29 cellular contexts compared by ENCODE assay signal in the genomic region with DNA sequence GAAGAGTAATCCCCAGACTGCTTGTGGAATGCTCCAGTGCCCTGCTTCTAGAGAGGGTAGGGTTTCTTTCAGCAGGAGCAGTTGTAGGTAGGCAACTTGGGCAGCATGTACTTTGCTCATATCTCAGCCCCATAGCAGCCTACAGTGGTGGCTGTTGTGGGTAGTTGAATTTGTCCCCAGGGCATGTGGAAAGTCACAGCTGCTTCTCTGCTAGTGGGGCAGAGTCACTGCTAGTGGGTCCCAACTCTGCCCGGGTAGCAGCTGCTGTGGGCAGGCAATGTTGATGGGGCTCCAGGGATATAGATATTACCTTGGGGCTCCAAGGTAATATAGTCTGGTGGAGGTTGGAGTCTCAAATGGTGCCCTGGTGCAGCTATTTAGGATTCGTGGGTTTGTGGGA.
"Had no signal": no experiment of that assay in that cellular context is flagged by ENCODE, and none has a peak within 500 bp of the region (broad histone marks: within the 10 kb centered on the region; RNA-seq: fewer than 3 reads in every experiment).

No MANE protein-coding gene starts in this region.

- DNase-seq: colonic mucosa; cortex of kidney; dermis blood vessel endothelial cell; dorsolateral prefrontal cortex; effector CD4-positive, alpha-beta T cell; effector CD8-positive, alpha-beta T cell; effector memory CD4-positive, alpha-beta T cell; effector memory CD8-positive, alpha-beta T cell; endodermal cell; erythroblast; esophagus squamous epithelium; foreskin fibroblast; foreskin keratinocyte; foreskin melanocyte; gastrocnemius medialis; glutamatergic neuron; head of caudate nucleus; heart left ventricle; heart right ventricle had no signal

- H3K36me3 ChIP-seq: colonic mucosa, esophagus muscularis mucosa, esophagus squamous epithelium, gastrocnemius medialis, gastroesophageal sphincter, heart left ventricle, heart right ventricle had no signal

- H3K27me3 ChIP-seq: colonic mucosa, dorsolateral prefrontal cortex, esophagus muscularis mucosa, esophagus squamous epithelium, foreskin keratinocyte, gastrocnemius medialis, gastroesophageal sphincter, heart left ventricle, heart right ventricle, hepatocyte had no signal

- H3K4me2 ChIP-seq: hepatocyte had no signal

- H3K4me3 ChIP-seq: colonic mucosa, coronary artery, dorsolateral prefrontal cortex, esophagus muscularis mucosa, esophagus squamous epithelium, gastrocnemius medialis, gastroesophageal sphincter, heart left ventricle, heart right ventricle, hepatocyte had no signal

- ATAC-seq: effector memory CD8-positive, alpha-beta T cell; esophagus mucosa; foreskin keratinocyte; gastrocnemius medialis; gastroesophageal sphincter; heart left ventricle; heart right ventricle had no signal

- H3K27ac ChIP-seq: colonic mucosa, coronary artery, dorsolateral prefrontal cortex, epithelial cell of prostate, esophagus muscularis mucosa, esophagus squamous epithelium, foreskin keratinocyte, gastrocnemius medialis, gastroesophageal sphincter, heart left ventricle, heart right ventricle, hepatocyte had no signal

- H3K4me1 ChIP-seq: colonic mucosa, esophagus muscularis mucosa, esophagus squamous epithelium, foreskin keratinocyte, gastrocnemius medialis, gastroesophageal sphincter, heart left ventricle, heart right ventricle had no signal

- FAIRE-seq: endometrium, endothelial cell of umbilical vein, frontal cortex had no signal

- H3K79me2 ChIP-seq: hepatocyte had no signal

- H3K27me3 Mint-ChIP-seq: dendritic cell treated with granulocyte-macrophage colony-stimulating factor and Interleukin-4, amounts not matched to agents 40 ng/mL and 50 ng/mL, for 4 days; effector memory CD8-positive, alpha-beta T cell had no signal

- H3K9me3 ChIP-seq: colonic mucosa, esophagus muscularis mucosa, gastrocnemius medialis had no signal

- H2AFZ ChIP-seq: hepatocyte had no signal

- H3K27ac Mint-ChIP-seq: dendritic cell treated with granulocyte-macrophage colony-stimulating factor and Interleukin-4, amounts not matched to agents 40 ng/mL and 50 ng/mL, for 4 days; effector memory CD8-positive, alpha-beta T cell; endodermal cell had no signal

- H3K4me3 Mint-ChIP-seq: dendritic cell treated with granulocyte-macrophage colony-stimulating factor and Interleukin-4, amounts not matched to agents 40 ng/mL and 50 ng/mL, for 4 days; effector memory CD8-positive, alpha-beta T cell; endodermal cell had no signal
